21 cellular contexts compared by ENCODE assay signal in genomic region chr2:219032051-219032745, GRCh38. TPM values are rescaled to one million over a fixed set of nuclear protein-coding genes. Genes with fewer than 3 reads are reported as not detected.
"Had no signal": no experiment of that assay in that cellular context is flagged by ENCODE, and none has a peak within 500 bp of the region (broad histone marks: within the 10 kb centered on the region; RNA-seq: fewer than 3 reads in every experiment).

No MANE protein-coding gene starts in this region.

- H3K9ac ChIP-seq: KMS-11 had no signal

- H3K4me2 ChIP-seq: KMS-11 had no signal

- FAIRE-seq: K562, RCC 7860 had no signal

- DNase-seq: Kasumi-1, MM.1S, NCI-H1092 treated with DMSO at 0.1 percent for 48 hours, NCI-H1436, NCI-H187, NCI-H2029, NCI-H2081 treated with DMSO at 0.1 percent for 48 hours, NCI-H2171 treated with DMSO at 0.1 percent for 48 hours, NCI-H345, NCI-H446 treated with DMSO at 0.1 percent for 48 hours, NCI-H510A treated with DMSO at 0.1 percent for 48 hours, NCI-H526, RPMI8226, SHP77 had no signal

- ATAC-seq: K562, SK-N-SH treated with all-trans-retinoic acid at 6 μM for 48 hours had no signal

- H3K4me3 ChIP-seq: K562 had no signal

- H3K27ac ChIP-seq: KMS-11 had no signal

RNA-seq across cellular contexts. Expression of gene CFAP65, which starts 9.1 kb away (rescaled TPM):
- total RNA-seq: HT1080, K562, M059J had no signal
- polyA plus RNA-seq: IgD-negative memory B cell, K562 had no signal

RNA-seq across cellular contexts. Expression of gene IHH, which starts 28.5 kb away (rescaled TPM):
- total RNA-seq: HT1080, M059J had no signal
- polyA plus RNA-seq: IgD-negative memory B cell, K562 had no signal

RNA-seq across cellular contexts. Expression of gene CRYBA2, which starts 39.0 kb away (rescaled TPM):
- total RNA-seq: HT1080 had no signal
- polyA plus RNA-seq: IgD-negative memory B cell had no signal

RNA-seq across cellular contexts. Expression of gene FEV, which starts 47.2 kb away (rescaled TPM):
- total RNA-seq: HT1080, M059J had no signal
- polyA plus RNA-seq: IgD-negative memory B cell had no signal
